1 cellular context compared by ENCODE assay signal in the genomic region with DNA sequence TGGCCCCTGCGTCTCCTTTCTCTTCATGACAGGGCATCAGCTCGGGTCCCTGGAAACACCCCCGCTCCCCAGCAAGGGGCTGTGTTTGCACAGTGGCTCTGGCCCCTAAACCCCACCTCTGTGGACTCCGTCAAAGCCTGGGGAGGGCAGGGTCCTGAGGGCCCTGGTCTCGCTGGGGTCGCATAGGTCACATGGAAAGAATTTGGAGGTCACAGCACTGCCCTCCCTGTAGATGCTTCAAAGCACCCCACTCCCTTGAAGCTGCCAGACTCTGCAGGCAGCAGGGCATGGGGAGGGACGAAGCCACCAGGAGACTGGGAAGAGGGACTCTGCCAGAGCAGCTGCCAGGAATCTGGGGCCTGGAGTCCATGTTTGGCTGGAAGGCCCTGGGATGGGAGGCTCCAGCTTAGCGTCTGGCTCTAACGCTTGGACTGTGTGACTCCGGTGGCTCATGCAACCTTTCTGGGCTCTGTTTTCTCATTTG.
TF ChIP-seq lines count a peak whose summit lies in the region.

No MANE protein-coding gene starts in this region.

TF ChIP-seq in WTC11, 78 proteins besides CTCF, POLR2A, EP300 and RAD21 (continued from another document):
- no peak for TF ChIP-seq KAT7 (CRISPR knock-in tag; IDR thresholded peaks at IDR 0.05; ENCODE audit: borderline replicate concordance)
- TF ChIP-seq, protein P1, sequence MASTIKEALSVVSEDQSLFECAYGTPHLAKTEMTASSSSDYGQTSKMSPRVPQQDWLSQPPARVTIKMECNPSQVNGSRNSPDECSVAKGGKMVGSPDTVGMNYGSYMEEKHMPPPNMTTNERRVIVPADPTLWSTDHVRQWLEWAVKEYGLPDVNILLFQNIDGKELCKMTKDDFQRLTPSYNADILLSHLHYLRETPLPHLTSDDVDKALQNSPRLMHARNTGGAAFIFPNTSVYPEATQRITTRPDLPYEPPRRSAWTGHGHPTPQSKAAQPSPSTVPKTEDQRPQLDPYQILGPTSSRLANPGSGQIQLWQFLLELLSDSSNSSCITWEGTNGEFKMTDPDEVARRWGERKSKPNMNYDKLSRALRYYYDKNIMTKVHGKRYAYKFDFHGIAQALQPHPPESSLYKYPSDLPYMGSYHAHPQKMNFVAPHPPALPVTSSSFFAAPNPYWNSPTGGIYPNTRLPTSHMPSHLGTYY (CRISPR knock-in tag; IDR thresholded peaks at IDR 0.05), result no peak
- no peak for TF ChIP-seq MXD4 (CRISPR knock-in tag; IDR thresholded peaks at IDR 0.05; ENCODE audit: borderline replicate concordance)
- TF ChIP-seq RELA (CRISPR knock-in tag; IDR thresholded peaks at IDR 0.05; ENCODE audit: borderline replicate concordance), result no peak
- no peak for TF ChIP-seq RORB (CRISPR knock-in tag; IDR thresholded peaks at IDR 0.05)
- TF ChIP-seq SMAD3 (CRISPR knock-in tag; IDR thresholded peaks at IDR 0.05; ENCODE audit: borderline replicate concordance), result no peak
- TF ChIP-seq, protein P2, sequence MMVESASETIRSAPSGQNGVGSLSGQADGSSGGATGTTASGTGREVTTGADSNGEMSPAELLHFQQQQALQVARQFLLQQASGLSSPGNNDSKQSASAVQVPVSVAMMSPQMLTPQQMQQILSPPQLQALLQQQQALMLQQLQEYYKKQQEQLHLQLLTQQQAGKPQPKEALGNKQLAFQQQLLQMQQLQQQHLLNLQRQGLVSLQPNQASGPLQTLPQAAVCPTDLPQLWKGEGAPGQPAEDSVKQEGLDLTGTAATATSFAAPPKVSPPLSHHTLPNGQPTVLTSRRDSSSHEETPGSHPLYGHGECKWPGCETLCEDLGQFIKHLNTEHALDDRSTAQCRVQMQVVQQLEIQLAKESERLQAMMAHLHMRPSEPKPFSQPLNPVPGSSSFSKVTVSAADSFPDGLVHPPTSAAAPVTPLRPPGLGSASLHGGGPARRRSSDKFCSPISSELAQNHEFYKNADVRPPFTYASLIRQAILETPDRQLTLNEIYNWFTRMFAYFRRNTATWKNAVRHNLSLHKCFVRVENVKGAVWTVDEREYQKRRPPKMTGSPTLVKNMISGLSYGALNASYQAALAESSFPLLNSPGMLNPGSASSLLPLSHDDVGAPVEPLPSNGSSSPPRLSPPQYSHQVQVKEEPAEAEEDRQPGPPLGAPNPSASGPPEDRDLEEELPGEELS (CRISPR knock-in tag; IDR thresholded peaks at IDR 0.05), result no peak
- no peak for TF ChIP-seq HMGA2 (CRISPR knock-in tag; IDR thresholded peaks at IDR 0.05)
- TF ChIP-seq NFYB (CRISPR knock-in tag; conservative IDR thresholded peaks at IDR 0.05; ENCODE audit: low read depth), result no peak
- TF ChIP-seq, protein P3, sequence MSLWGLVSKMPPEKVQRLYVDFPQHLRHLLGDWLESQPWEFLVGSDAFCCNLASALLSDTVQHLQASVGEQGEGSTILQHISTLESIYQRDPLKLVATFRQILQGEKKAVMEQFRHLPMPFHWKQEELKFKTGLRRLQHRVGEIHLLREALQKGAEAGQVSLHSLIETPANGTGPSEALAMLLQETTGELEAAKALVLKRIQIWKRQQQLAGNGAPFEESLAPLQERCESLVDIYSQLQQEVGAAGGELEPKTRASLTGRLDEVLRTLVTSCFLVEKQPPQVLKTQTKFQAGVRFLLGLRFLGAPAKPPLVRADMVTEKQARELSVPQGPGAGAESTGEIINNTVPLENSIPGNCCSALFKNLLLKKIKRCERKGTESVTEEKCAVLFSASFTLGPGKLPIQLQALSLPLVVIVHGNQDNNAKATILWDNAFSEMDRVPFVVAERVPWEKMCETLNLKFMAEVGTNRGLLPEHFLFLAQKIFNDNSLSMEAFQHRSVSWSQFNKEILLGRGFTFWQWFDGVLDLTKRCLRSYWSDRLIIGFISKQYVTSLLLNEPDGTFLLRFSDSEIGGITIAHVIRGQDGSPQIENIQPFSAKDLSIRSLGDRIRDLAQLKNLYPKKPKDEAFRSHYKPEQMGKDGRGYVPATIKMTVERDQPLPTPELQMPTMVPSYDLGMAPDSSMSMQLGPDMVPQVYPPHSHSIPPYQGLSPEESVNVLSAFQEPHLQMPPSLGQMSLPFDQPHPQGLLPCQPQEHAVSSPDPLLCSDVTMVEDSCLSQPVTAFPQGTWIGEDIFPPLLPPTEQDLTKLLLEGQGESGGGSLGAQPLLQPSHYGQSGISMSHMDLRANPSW (CRISPR knock-in tag; conservative IDR thresholded peaks at IDR 0.05; ENCODE audit: low read depth), result no peak
TF ChIP-seq in WTC11: peak in this region for 0.
